17 cellular contexts compared by ENCODE assay signal in genomic region chr2:23659773-23660172, GRCh38.
"Had no signal": no experiment of that assay in that cellular context is flagged by ENCODE, and none has a peak within 500 bp of the region (broad histone marks: within the 10 kb centered on the region; RNA-seq: fewer than 3 reads in every experiment).

No MANE protein-coding gene starts in this region.

- H3K4me3 Mint-ChIP-seq: nephron progenitor cell had no signal

- H3K9me3 Mint-ChIP-seq: naive B cell, nephron progenitor cell had no signal

- H3K36me3 Mint-ChIP-seq: naive B cell had no signal

- ATAC-seq: gastrocnemius medialis, heart right ventricle, right cardiac atrium had no signal

- DNase-seq: dorsolateral prefrontal cortex; effector CD8-positive, alpha-beta T cell; gastrocnemius medialis; heart right ventricle; hypothalamus; kidney glomerular epithelial cell; mesendoderm; naive B cell; nephron progenitor cell; nucleus accumbens; ovary; right cardiac atrium; stimulated activated CD4-positive, alpha-beta T cell treated with anti-CD3 and anti-CD28 coated beads, Interleukin-2, amount 100 ng/mL, for 48 hours; stimulated activated naive CD4-positive, alpha-beta T cell treated with Interleukin-2 at 50 U/mL for 16 hours; tibial artery; upper lobe of left lung; uterus had no signal
